In the genomic region with DNA sequence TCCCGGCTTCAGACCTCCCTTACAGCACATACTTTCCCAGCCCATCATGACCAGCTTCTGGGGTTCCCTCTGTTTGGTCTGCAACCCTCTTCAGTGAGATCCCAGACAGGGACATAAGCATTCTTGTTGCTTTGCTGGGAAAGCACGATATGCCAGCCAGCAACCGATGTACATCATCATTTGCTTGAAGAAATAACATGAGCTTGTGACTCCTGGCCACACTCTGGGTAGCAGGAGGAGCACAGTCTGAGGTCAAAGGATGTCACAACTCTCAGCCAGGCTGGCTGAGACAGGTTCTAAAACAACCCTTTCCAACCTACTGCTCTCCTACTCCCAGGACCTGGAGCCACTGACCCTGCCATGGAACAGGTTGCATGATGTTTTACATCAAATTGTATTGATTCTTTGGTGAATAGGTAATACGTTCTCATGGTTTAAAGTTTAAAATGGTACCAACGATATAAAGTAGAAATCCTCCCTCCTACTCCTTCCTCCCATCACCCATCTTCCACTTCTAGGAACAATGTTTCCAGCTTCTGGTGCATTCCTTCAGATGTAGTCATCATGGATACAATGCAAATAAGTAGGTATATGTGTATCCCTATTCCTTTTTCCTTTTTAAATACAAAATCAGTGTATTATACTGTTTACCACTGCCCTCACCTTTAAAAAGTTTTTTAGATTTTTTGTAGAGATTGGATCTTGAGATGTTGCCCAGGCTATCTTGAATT, we compare ENCODE assay signal across 19 cellular contexts.
A peak's percentile ranks its signal among the peaks of the same experiment; 100 is the strongest.
DNase-seq lines count a peak whose midpoint lies in the region; ATAC-seq and TF ChIP-seq lines count a peak whose summit lies in the region.
"Had no signal": no experiment of that assay in that cellular context is flagged by ENCODE, and none has a peak within 500 bp of the region (broad histone marks: within the 10 kb centered on the region; RNA-seq: fewer than 3 reads in every experiment).

No MANE protein-coding gene starts in this region.

- TF ChIP-seq CTCF in A673 (conservative IDR thresholded peaks at IDR 0.05; ENCODE audit: low read depth, low read length): no peak
- no peak for TF ChIP-seq CTCF in choroid plexus epithelial cell (conservative IDR thresholded peaks at IDR 0.05; ENCODE audit: low read depth, low read length)
- TF ChIP-seq CTCF in osteoblast (IDR thresholded peaks at IDR 0.05; ENCODE audit: extremely low read depth, low read depth, low read length): no peak
- no peak for TF ChIP-seq CTCF in MM.1S (IDR thresholded peaks at IDR 0.05; ENCODE audit: low read length)

- no peak overlapping the region for H3K9ac ChIP-seq in MM.1S (ENCODE audit: low read length)
- H3K9ac ChIP-seq: neural progenitor cell had no signal

- H3K79me2 ChIP-seq in osteoblast (ENCODE audit: insufficient read depth, low read length) (no peaks in the 10 kb centered on the region), MM.1S (ENCODE audit: low read length) (no peaks in the 10 kb centered on the region)

- H3K36me3 ChIP-seq in A673 (ENCODE audit: insufficient read depth, low read length, poor library complexity, severe bottlenecking) (no peaks in the 10 kb centered on the region), osteoblast (ENCODE audit: insufficient read depth, low read length) (no peaks in the 10 kb centered on the region), MM.1S (replicated peaks; ENCODE audit: insufficient read depth, low read length) (no peaks in the 10 kb centered on the region)
- H3K36me3 ChIP-seq: neural progenitor cell, SJCRH30, vagina had no signal

- H2AFZ ChIP-seq in osteoblast (ENCODE audit: low read length): no peak overlapping the region
- H2AFZ ChIP-seq in MM.1S (ENCODE audit: low read length): no peak overlapping the region
- H2AFZ ChIP-seq: neural progenitor cell had no signal

- no peaks in the 10 kb centered on the region for H3K9me3 ChIP-seq in A673 (ENCODE audit: low read depth, low read length, poor library complexity, severe bottlenecking)
- H3K9me3 ChIP-seq in osteoblast (ENCODE audit: low read depth, low read length): no peaks in the 10 kb centered on the region
- no peaks in the 10 kb centered on the region for H3K9me3 ChIP-seq in MM.1S (replicated peaks; ENCODE audit: insufficient read depth, low read length)
- H3K9me3 ChIP-seq: SJCRH30, vagina had no signal

- POLR2A ChIA-PET in A673 (lab: Charles Lee; ENCODE audit: low non-redundant PET): interaction anchor here (0.6 kb wide), 1 partner anchor 114 kb away, joined by 4 read pairs; no protein-coding TSS in a partner anchor

- no peak overlapping the region for H3K4me2 ChIP-seq in osteoblast (ENCODE audit: insufficient read depth, low read length)
- no peak overlapping the region for H3K4me2 ChIP-seq in MM.1S (ENCODE audit: low read depth, low read length)
- H3K4me2 ChIP-seq: neural progenitor cell had no signal

- H3K4me3 ChIP-seq in A673 (ENCODE audit: low read depth, low read length, poor library complexity, severe bottlenecking) (no peak overlapping the region), choroid plexus epithelial cell (ENCODE audit: low read depth, low read length) (no peak overlapping the region), osteoblast (ENCODE audit: insufficient read depth, low read length) (no peak overlapping the region), MM.1S (ENCODE audit: low read length) (no peak overlapping the region)
- H3K4me3 ChIP-seq: neural progenitor cell, SJCRH30, vagina had no signal

- no peaks in the 10 kb centered on the region for H3F3A ChIP-seq in MM.1S (ENCODE audit: insufficient read depth, low read length)

- H3K27ac ChIP-seq in A673 (ENCODE audit: low read depth, low read length, poor library complexity, severe bottlenecking) (peak overlapping the region; percentile 86), osteoblast (ENCODE audit: low read depth, low read length) (no peak overlapping the region), MM.1S (ENCODE audit: low read length) (no peak overlapping the region)
- H3K27ac ChIP-seq: neural progenitor cell, SJCRH30, vagina had no signal

- H4K20me1 ChIP-seq in osteoblast (ENCODE audit: insufficient read depth, low read length) (no peaks in the 10 kb centered on the region), MM.1S (ENCODE audit: insufficient read depth, low read length) (no peaks in the 10 kb centered on the region)

- BruUV-seq in A673 (replicated peaks; lab: Mats Ljungman, UMichigan): no TSS peak

- intact Hi-C loops in A673 (cut with micrococcal nuclease; ENCODE audit: unreplicated experiment): loop anchor here (5.0 kb wide), 2 partner anchors 116 to 224 kb away; no protein-coding TSS in a partner anchor

- no peaks in the 10 kb centered on the region for H3K9me2 ChIP-seq in MM.1S (replicated peaks; ENCODE audit: insufficient read depth, low read length)

- H3K4me1 ChIP-seq in A673 (ENCODE audit: insufficient read depth, low read length, poor library complexity, severe bottlenecking) (peaks cover 83% of the 10 kb centered on the region), osteoblast (ENCODE audit: insufficient read depth, low read length) (peaks cover 5% of the 10 kb centered on the region), MM.1S (ENCODE audit: low read length) (0 out of 2 replicates have a peak, but pooled peaks cover 4% of the 10 kb centered on the region)

- no peaks in the 10 kb centered on the region for H3K27me3 ChIP-seq in A673 (replicated peaks; ENCODE audit: insufficient read depth, low read depth, low read length, poor library complexity)
- H3K27me3 ChIP-seq in osteoblast (ENCODE audit: insufficient read depth, low read length): peaks cover 45% of the 10 kb centered on the region
- H3K27me3 ChIP-seq in MM.1S (replicated peaks; ENCODE audit: insufficient read depth, low read length): no peaks in the 10 kb centered on the region
- H3K27me3 ChIP-seq: SJCRH30, vagina had no signal

- CTCF ChIA-PET in A673 (lab: Charles Lee): interaction anchor here (4.9 kb wide), 1 partner anchor 533 kb away, joined by 68 read pairs; no protein-coding TSS in a partner anchor

- no peak for DNase-seq in A673 (ENCODE audit: low spot score)
- peak; percentile 62 for DNase-seq in M059J (ENCODE audit: low read depth)
- peak; percentile 44 for DNase-seq in choroid plexus epithelial cell (ENCODE audit: low read depth)
- peak; percentile 57 for DNase-seq in kidney tubule cell (ENCODE audit: low spot score)
- no peak for DNase-seq in inferior parietal cortex (ENCODE audit: extremely low spot score)
- DNase-seq in osteoblast (ENCODE audit: insufficient read length, low spot score, missing footprints): no peak
- DNase-seq in MM.1S: no peak
- DNase-seq: CD4-positive, alpha-beta T cell; effector memory CD8-positive, alpha-beta T cell; MV-4-11; NCI-H2029 treated with DMSO at 0.1 percent for 48 hours; NCI-H510A; right cardiac atrium; SJCRH30; stimulated activated naive CD8-positive, alpha-beta T cell treated with anti-CD3 and anti-CD28 coated beads, Interleukin-15, Interleukin-2, amounts not matched to agents 100 U/mL and 50 U/mL, for 24 hours had no signal

- ATAC-seq in HG03196 (IDR thresholded peaks at IDR 0.05; ENCODE audit: unreplicated experiment): no peak
- ATAC-seq: activated T-helper 17 cell treated with anti-CD3 and anti-CD28 coated beads, Interleukin-2, amount 50 U/mL, for 72 hours; effector memory CD8-positive, alpha-beta T cell; right cardiac atrium; stimulated activated naive CD8-positive, alpha-beta T cell treated with anti-CD3 and anti-CD28 coated beads, Interleukin-15, Interleukin-2, amounts not matched to agents 100 U/mL and 50 U/mL, for 24 hours had no signal

Comparison
In these comparisons a context has a peak if more than half of its experiments do, and no peak if none do; other contexts are left out.
1. DNase-seq: peak in M059J (single experiment), choroid plexus epithelial cell (single experiment) and kidney tubule cell (single experiment); none in A673 (single experiment), inferior parietal cortex (single experiment), osteoblast (single experiment) and MM.1S (single experiment).